ENCODE assay signal across 16 cellular contexts in the genomic region with DNA sequence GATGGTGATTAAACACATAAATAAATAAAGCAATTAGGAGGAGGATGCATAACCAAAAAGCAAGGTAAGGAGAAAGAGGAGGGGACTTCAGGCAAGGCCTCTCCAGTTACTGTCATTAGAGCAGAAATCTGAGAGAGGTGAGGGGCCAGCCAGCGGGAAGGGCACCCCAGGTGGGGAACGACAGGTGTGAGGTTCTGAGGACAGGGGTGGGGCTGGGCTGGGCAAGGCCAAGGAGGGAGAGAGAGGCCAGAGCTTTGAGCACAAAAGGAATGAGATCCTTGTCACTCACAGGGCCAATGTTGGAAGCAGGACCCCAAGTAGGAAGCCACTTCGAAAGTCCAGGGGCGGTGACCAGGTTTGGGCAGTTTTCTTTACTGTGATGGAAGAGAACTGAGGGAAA.
DNase-seq lines count a peak whose midpoint lies in the region; ATAC-seq and TF ChIP-seq lines count a peak whose summit lies in the region.
"Had no signal": no experiment of that assay in that cellular context is flagged by ENCODE, and none has a peak within 500 bp of the region (broad histone marks: within the 10 kb centered on the region; RNA-seq: fewer than 3 reads in every experiment).

No MANE protein-coding gene starts in this region.

- H3K4me3 Mint-ChIP-seq in type B pancreatic cell: no peak overlapping the region
- H3K4me3 Mint-ChIP-seq: CD8-positive, alpha-beta memory T cell had no signal

- no peak overlapping the region for H3K27ac Mint-ChIP-seq in type B pancreatic cell

- no peak overlapping the region for H2AFZ ChIP-seq in PC-3 (ENCODE audit: low read length)

- peaks cover 4% of the 10 kb centered on the region for H3K9me3 Mint-ChIP-seq in type B pancreatic cell

- CTCF ChIA-PET in PC-3 (lab: Charles Lee): no interaction called here

- H3K4me1 Mint-ChIP-seq in type B pancreatic cell (ENCODE audit: unreplicated experiment): peaks cover 28% of the 10 kb centered on the region

- H3F3A ChIP-seq in PC-3 (ENCODE audit: low read length, unreplicated experiment): no peaks in the 10 kb centered on the region

- no peaks in the 10 kb centered on the region for H3K36me3 Mint-ChIP-seq in type B pancreatic cell

- H3K36me3 ChIP-seq in PC-3 (ENCODE audit: low read depth, low read length): no peaks in the 10 kb centered on the region
- H3K36me3 ChIP-seq: BLaER1 had no signal

- TF ChIP-seq CTCF in type B pancreatic cell (conservative IDR thresholded peaks at IDR 0.05): no peak
- no peak for TF ChIP-seq CTCF in PC-3 (conservative IDR thresholded peaks at IDR 0.05; ENCODE audit: low read depth, low read length)

- no peak overlapping the region for H3K4me3 ChIP-seq in PC-3 (ENCODE audit: low read length)
- H3K4me3 ChIP-seq: BLaER1 had no signal

- no peaks in the 10 kb centered on the region for H4K20me1 ChIP-seq in PC-3 (ENCODE audit: low read length)
- H4K20me1 ChIP-seq: BLaER1 had no signal

- H3K27me3 ChIP-seq in PC-3 (ENCODE audit: low read length): peaks cover 43% of the 10 kb centered on the region
- H3K27me3 ChIP-seq: BLaER1 had no signal

- H3K79me2 ChIP-seq in PC-3 (ENCODE audit: low read length): no peaks in the 10 kb centered on the region

- POLR2A ChIA-PET in PC-3 (lab: Charles Lee; ENCODE audit: unreplicated experiment): no interaction called here

- BruUV-seq in PC-3 (replicated peaks; lab: Mats Ljungman, UMichigan): no TSS peak

- H3K9ac ChIP-seq in PC-3 (ENCODE audit: low read length): no peak overlapping the region
- H3K9ac ChIP-seq: BLaER1 had no signal

- peak; percentile 19 for DNase-seq in NCI-H510A treated with DMSO at 0.1 percent for 48 hours (lab: John Stamatoyannopoulos, UW)
- no peak for DNase-seq in NCI-H510A (lab: John Stamatoyannopoulos, UW)
- DNase-seq in NCI-H748 (lab: John Stamatoyannopoulos, UW; ENCODE audit: unreplicated experiment): peak; percentile 25
- peak; percentile 40 for DNase-seq in left lobe of liver (ENCODE audit: low spot score)
- DNase-seq in type B pancreatic cell (ENCODE audit: extremely low spot score, unreplicated experiment): peak; percentile 27
- DNase-seq in PC-3: no peak
- DNase-seq: 8988T; AML-193; Caco-2; CD8-positive, alpha-beta memory T cell; DMS53; GF-D8 had no signal

- no peak for ATAC-seq in left lobe of liver
- no peak for ATAC-seq in PC-3
- ATAC-seq in HG02970 (IDR thresholded peaks at IDR 0.05; ENCODE audit: low FRiP score, unreplicated experiment): no peak
- no peak for ATAC-seq in HG03521 (IDR thresholded peaks at IDR 0.05; ENCODE audit: unreplicated experiment)
- ATAC-seq: HCT116 had no signal

- H3K4me2 ChIP-seq in PC-3 (ENCODE audit: low read length): no peak overlapping the region
- H3K4me2 ChIP-seq: BLaER1 had no signal

- H3K27me3 Mint-ChIP-seq in type B pancreatic cell: no peaks in the 10 kb centered on the region

- no peaks in the 10 kb centered on the region for H3K9me2 ChIP-seq in PC-3 (replicated peaks; ENCODE audit: low read length)

- H3K9me3 ChIP-seq in PC-3 (ENCODE audit: low read length): no peaks in the 10 kb centered on the region
- H3K9me3 ChIP-seq: Caco-2 had no signal

- intact Hi-C loops in PC-3 (cut with micrococcal nuclease): no loop called here

- H3K27ac ChIP-seq in PC-3 (ENCODE audit: low read length): no peak overlapping the region
- H3K27ac ChIP-seq: BLaER1 had no signal

- H3K4me1 ChIP-seq in PC-3 (ENCODE audit: insufficient read depth, low read length): peaks cover 9% of the 10 kb centered on the region

Comparison
In these comparisons a context has a peak if more than half of its experiments do, and no peak if none do; other contexts are left out.
1. DNase-seq: peak in NCI-H510A treated with DMSO at 0.1 percent for 48 hours (single experiment), NCI-H748 (single experiment), left lobe of liver (single experiment) and type B pancreatic cell (single experiment); none in NCI-H510A (single experiment) and PC-3 (single experiment).